In genomic region chr20:21713901-21714296, GRCh38 we compare ENCODE assay signal across 15 cellular contexts. TPM values are rescaled to one million over a fixed set of nuclear protein-coding genes. Genes with fewer than 3 reads are reported as not detected.
"Had no signal": no experiment of that assay in that cellular context is flagged by ENCODE, and none has a peak within 500 bp of the region (broad histone marks: within the 10 kb centered on the region; RNA-seq: fewer than 3 reads in every experiment).

No MANE protein-coding gene starts in this region.

- H3K4me2 ChIP-seq: smooth muscle cell had no signal

- H3K36me3 Mint-ChIP-seq: activated naive CD8-positive, alpha-beta T cell treated with anti-CD3 and anti-CD28 coated beads for 36 hours had no signal

- ATAC-seq: activated CD8-positive, alpha-beta T cell treated with anti-CD3 and anti-CD28 coated beads for 36 hours; activated T-cell treated with anti-CD3 and anti-CD28 coated beads, Interleukin-2, amount 50 U/mL, for 72 hours had no signal

- H3K9me3 Mint-ChIP-seq: activated CD8-positive, alpha-beta T cell treated with anti-CD3 and anti-CD28 coated beads for 36 hours; activated naive CD8-positive, alpha-beta T cell treated with anti-CD3 and anti-CD28 coated beads for 36 hours; activated T-cell treated with anti-CD3 and anti-CD28 coated beads, Interleukin-2, amount 50 U/mL, for 72 hours; neural crest cell; T-helper 2 cell treated with Interferon-gamma antibody and Interleukin-4, amounts not matched to agents 5 μg/mL and 100 μg/mL, for 36 hours had no signal

- H3K27ac Mint-ChIP-seq: activated CD8-positive, alpha-beta T cell treated with anti-CD3 and anti-CD28 coated beads for 36 hours; activated naive CD8-positive, alpha-beta T cell treated with anti-CD3 and anti-CD28 coated beads for 36 hours; activated T-cell treated with anti-CD3 and anti-CD28 coated beads, Interleukin-2, amount 50 U/mL, for 72 hours; T-helper 2 cell treated with Interferon-gamma antibody and Interleukin-4, amounts not matched to agents 5 μg/mL and 100 μg/mL, for 36 hours had no signal

- H3K4me1 Mint-ChIP-seq: activated naive CD8-positive, alpha-beta T cell treated with anti-CD3 and anti-CD28 coated beads for 36 hours; neural crest cell had no signal

- H3K4me3 ChIP-seq: smooth muscle cell, transverse colon had no signal

- DNase-seq: activated CD4-positive, alpha-beta T cell treated with anti-CD3 and anti-CD28 coated beads for 1 hour; activated CD8-positive, alpha-beta memory T cell treated with anti-CD3 and anti-CD28 coated beads, Interleukin-2, amount 50 U/mL, for 4 hours; activated CD8-positive, alpha-beta T cell treated with anti-CD3 and anti-CD28 coated beads for 36 hours; activated gamma-delta T cell treated with Interleukin-2 at 50 U/mL for 16 hours; activated naive CD8-positive, alpha-beta T cell treated with anti-CD3 and anti-CD28 coated beads for 36 hours; activated T-cell treated with anti-CD3 and anti-CD28 coated beads, Interleukin-2, amount 50 U/mL, for 72 hours; brain microvascular endothelial cell; cerebellar nuclear complex; dermis blood vessel endothelial cell; right cardiac atrium; transverse colon had no signal

- H3K9me3 ChIP-seq: transverse colon had no signal

- H3K4me1 ChIP-seq: transverse colon had no signal

- H3K4me3 Mint-ChIP-seq: activated CD8-positive, alpha-beta T cell treated with anti-CD3 and anti-CD28 coated beads for 36 hours; activated naive CD8-positive, alpha-beta T cell treated with anti-CD3 and anti-CD28 coated beads for 36 hours; activated T-cell treated with anti-CD3 and anti-CD28 coated beads, Interleukin-2, amount 50 U/mL, for 72 hours; neural crest cell; T-helper 2 cell treated with Interferon-gamma antibody and Interleukin-4, amounts not matched to agents 5 μg/mL and 100 μg/mL, for 36 hours had no signal

- H3K36me3 ChIP-seq: brain microvascular endothelial cell, transverse colon had no signal

- H3K27ac ChIP-seq: brain microvascular endothelial cell, transverse colon had no signal

RNA-seq across cellular contexts. Expression of gene PAX1, which starts 8.4 kb away (rescaled TPM):
- total RNA-seq: activated CD8-positive, alpha-beta T cell treated with anti-CD3 and anti-CD28 coated beads for 36 hours; activated naive CD8-positive, alpha-beta T cell treated with anti-CD3 and anti-CD28 coated beads for 36 hours; activated T-cell treated with anti-CD3 and anti-CD28 coated beads, Interleukin-2, amount 50 U/mL, for 72 hours; dermis blood vessel endothelial cell; glomerular endothelial cell; neural crest cell; right cardiac atrium; smooth muscle cell; transverse colon had no signal
- polyA plus RNA-seq: right cardiac atrium, smooth muscle cell had no signal
